ENCODE assay signal across 1 cellular context in genomic region chr1:11013160-11013531, GRCh38.
TF ChIP-seq lines count a peak whose summit lies in the region.

No MANE protein-coding gene starts in this region.

TF ChIP-seq in GM23338, 12 proteins besides CTCF, POLR2A, EP300 and RAD21 (continued from another document):
- TF ChIP-seq ZNF462 (CRISPR knock-in tag; IDR thresholded peaks at IDR 0.05): no peak
- TF ChIP-seq EZH2 (IDR thresholded peaks at IDR 0.05; ENCODE audit: low read depth, unreplicated experiment): no peak
- TF ChIP-seq NANOG (IDR thresholded peaks at IDR 0.05; ENCODE audit: borderline replicate concordance): no peak
- TF ChIP-seq CREB1 (CRISPR knock-in tag; IDR thresholded peaks at IDR 0.05; ENCODE audit: low read depth): no peak
- TF ChIP-seq POLR2AphosphoS5 (IDR thresholded peaks at IDR 0.05; ENCODE audit: low read depth): no peak
- no peak for TF ChIP-seq EZH2phosphoT487 (IDR thresholded peaks at IDR 0.05; ENCODE audit: unreplicated experiment)
- TF ChIP-seq, protein P1, sequence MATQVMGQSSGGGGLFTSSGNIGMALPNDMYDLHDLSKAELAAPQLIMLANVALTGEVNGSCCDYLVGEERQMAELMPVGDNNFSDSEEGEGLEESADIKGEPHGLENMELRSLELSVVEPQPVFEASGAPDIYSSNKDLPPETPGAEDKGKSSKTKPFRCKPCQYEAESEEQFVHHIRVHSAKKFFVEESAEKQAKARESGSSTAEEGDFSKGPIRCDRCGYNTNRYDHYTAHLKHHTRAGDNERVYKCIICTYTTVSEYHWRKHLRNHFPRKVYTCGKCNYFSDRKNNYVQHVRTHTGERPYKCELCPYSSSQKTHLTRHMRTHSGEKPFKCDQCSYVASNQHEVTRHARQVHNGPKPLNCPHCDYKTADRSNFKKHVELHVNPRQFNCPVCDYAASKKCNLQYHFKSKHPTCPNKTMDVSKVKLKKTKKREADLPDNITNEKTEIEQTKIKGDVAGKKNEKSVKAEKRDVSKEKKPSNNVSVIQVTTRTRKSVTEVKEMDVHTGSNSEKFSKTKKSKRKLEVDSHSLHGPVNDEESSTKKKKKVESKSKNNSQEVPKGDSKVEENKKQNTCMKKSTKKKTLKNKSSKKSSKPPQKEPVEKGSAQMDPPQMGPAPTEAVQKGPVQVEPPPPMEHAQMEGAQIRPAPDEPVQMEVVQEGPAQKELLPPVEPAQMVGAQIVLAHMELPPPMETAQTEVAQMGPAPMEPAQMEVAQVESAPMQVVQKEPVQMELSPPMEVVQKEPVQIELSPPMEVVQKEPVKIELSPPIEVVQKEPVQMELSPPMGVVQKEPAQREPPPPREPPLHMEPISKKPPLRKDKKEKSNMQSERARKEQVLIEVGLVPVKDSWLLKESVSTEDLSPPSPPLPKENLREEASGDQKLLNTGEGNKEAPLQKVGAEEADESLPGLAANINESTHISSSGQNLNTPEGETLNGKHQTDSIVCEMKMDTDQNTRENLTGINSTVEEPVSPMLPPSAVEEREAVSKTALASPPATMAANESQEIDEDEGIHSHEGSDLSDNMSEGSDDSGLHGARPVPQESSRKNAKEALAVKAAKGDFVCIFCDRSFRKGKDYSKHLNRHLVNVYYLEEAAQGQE (IDR thresholded peaks at IDR 0.05; ENCODE audit: unreplicated experiment): no peak
- no peak for TF ChIP-seq JUNB (IDR thresholded peaks at IDR 0.05; ENCODE audit: unreplicated experiment)
- TF ChIP-seq, protein P2, sequence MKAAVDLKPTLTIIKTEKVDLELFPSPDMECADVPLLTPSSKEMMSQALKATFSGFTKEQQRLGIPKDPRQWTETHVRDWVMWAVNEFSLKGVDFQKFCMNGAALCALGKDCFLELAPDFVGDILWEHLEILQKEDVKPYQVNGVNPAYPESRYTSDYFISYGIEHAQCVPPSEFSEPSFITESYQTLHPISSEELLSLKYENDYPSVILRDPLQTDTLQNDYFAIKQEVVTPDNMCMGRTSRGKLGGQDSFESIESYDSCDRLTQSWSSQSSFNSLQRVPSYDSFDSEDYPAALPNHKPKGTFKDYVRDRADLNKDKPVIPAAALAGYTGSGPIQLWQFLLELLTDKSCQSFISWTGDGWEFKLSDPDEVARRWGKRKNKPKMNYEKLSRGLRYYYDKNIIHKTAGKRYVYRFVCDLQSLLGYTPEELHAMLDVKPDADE (IDR thresholded peaks at IDR 0.05): no peak
TF ChIP-seq in GM23338: peak in this region for 0.
